30 cellular contexts compared by ENCODE assay signal in the genomic region with DNA sequence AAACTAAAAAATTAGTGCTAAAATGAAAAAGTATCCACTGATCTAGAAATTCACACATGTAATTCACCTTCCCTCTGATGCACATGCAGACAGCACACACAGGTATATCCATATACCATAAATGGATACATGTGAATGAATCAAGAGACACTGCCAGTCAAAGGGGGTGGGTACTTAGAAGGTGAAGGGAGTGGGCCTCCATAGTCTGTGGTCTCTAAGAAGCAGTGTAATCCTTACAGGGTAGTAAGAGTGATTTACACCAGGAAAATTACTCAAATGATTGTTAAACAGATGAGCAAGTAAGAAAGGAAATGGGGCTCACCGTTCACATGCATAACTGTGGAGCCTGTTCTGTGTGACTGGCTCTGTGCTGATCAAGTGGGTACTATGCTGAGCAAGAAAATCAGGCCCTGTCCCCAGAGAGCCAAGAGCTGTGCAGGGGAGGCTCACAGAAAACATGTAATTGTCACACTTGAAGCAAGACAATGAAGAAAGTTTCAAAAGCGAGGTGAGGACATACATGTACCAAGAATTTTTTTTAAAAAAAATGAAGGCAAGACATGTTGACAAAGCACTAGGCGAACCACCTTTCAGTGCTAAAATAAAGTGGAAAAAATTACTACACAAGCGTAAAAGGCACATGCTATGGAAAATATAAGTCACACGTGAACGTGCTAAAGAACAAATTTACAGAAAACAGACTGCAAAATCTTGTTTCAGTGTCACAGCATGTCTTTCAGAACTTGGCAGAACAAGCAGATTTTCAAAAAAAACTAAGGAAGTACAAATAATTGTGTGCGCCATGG. TPM values are rescaled to one million over a fixed set of nuclear protein-coding genes. Genes with fewer than 3 reads are reported as not detected.
"Had no signal": no experiment of that assay in that cellular context is flagged by ENCODE, and none has a peak within 500 bp of the region (broad histone marks: within the 10 kb centered on the region; RNA-seq: fewer than 3 reads in every experiment).

No MANE protein-coding gene starts in this region.

- H3K9me3 ChIP-seq: body of pancreas, esophagus squamous epithelium, mucosa of descending colon, upper lobe of left lung, vagina had no signal

- H3K4me3 Mint-ChIP-seq: activated naive CD4-positive, alpha-beta T cell treated with anti-CD3 and anti-CD28 coated beads, Interleukin-2, amount 50 U/mL, for 24 hours; activated T-helper 1 cell treated with anti-CD3 and anti-CD28 coated beads, Interleukin-12 subunit alpha, Interleukin-12 subunit beta, Interleukin-2, Interleukin-4 antibody, amounts not matched to agents 30 ng/mL and 10 ng/mL and 1 ng/mL, durations not matched to agents 14 hours and 24 hours and 36 hours; natural killer cell treated with Interleukin-12 subunit alpha and Interleukin-12 subunit beta and Interleukin-15 and Interleukin-18, amount 100 ng/mL, for 72 hours; stimulated activated naive CD8-positive, alpha-beta T cell treated with anti-CD3 and anti-CD28 coated beads, Interleukin-15, Interleukin-2, amounts not matched to agents 100 ng/mL and 50 ng/mL, for 24 hours; T-helper 1 cell treated with Interleukin-12 subunit alpha and Interleukin-12 subunit beta and Interleukin-4 antibody, amounts not matched to agents 30 μg/mL and 1 μg/mL, for 36 hours had no signal

- H3K27ac ChIP-seq: body of pancreas, epithelial cell of prostate, esophagus squamous epithelium, vagina, VCaP had no signal

- H3K36me3 Mint-ChIP-seq: activated naive CD4-positive, alpha-beta T cell treated with anti-CD3 and anti-CD28 coated beads, Interleukin-2, amount 50 U/mL, for 24 hours; natural killer cell treated with Interleukin-12 subunit alpha and Interleukin-12 subunit beta and Interleukin-15 and Interleukin-18, amount 100 ng/mL, for 72 hours had no signal

- H3K27ac Mint-ChIP-seq: activated naive CD4-positive, alpha-beta T cell treated with anti-CD3 and anti-CD28 coated beads, Interleukin-2, amount 50 U/mL, for 24 hours; activated T-helper 1 cell treated with anti-CD3 and anti-CD28 coated beads, Interleukin-12 subunit alpha, Interleukin-12 subunit beta, Interleukin-2, Interleukin-4 antibody, amounts not matched to agents 30 ng/mL and 10 ng/mL and 1 ng/mL, durations not matched to agents 14 hours and 24 hours and 36 hours; natural killer cell treated with Interleukin-12 subunit alpha and Interleukin-12 subunit beta and Interleukin-15 and Interleukin-18, amount 100 ng/mL, for 72 hours; stimulated activated naive CD8-positive, alpha-beta T cell treated with anti-CD3 and anti-CD28 coated beads, Interleukin-15, Interleukin-2, amounts not matched to agents 100 ng/mL and 50 ng/mL, for 24 hours; T-helper 1 cell treated with Interleukin-12 subunit alpha and Interleukin-12 subunit beta and Interleukin-4 antibody, amounts not matched to agents 30 μg/mL and 1 μg/mL, for 36 hours had no signal

- DNase-seq: activated CD4-positive, CD25-positive, alpha-beta regulatory T cell treated with anti-CD3 and anti-CD28 coated beads, Interleukin-2, amount 50 U/mL, for 72 hours; activated gamma-delta T cell; aorta; body of pancreas; dermis blood vessel endothelial cell; effector CD8-positive, alpha-beta T cell; esophagus squamous epithelium; foreskin melanocyte; kidney glomerular epithelial cell; mucosa of descending colon; posterior cingulate gyrus; right cardiac atrium; stimulated activated CD4-positive, alpha-beta T cell treated with anti-CD3 and anti-CD28 coated beads, Interleukin-2, amount 100 ng/mL, for 48 hours; substantia nigra; SW 1271; T-helper 9 cell; upper lobe of left lung had no signal

- ATAC-seq: body of pancreas; left lobe of liver; mucosa of descending colon; natural killer cell treated with Interleukin-12 subunit alpha and Interleukin-12 subunit beta and Interleukin-15 and Interleukin-18, amount 100 ng/mL, for 72 hours; right cardiac atrium had no signal

- H3K4me1 ChIP-seq: vagina had no signal

- H3K36me3 ChIP-seq: esophagus squamous epithelium, upper lobe of left lung, vagina had no signal

- H3K4me3 ChIP-seq: body of pancreas, esophagus squamous epithelium, lung, mucosa of descending colon, upper lobe of left lung, vagina had no signal

- H3K9me3 Mint-ChIP-seq: activated naive CD4-positive, alpha-beta T cell treated with anti-CD3 and anti-CD28 coated beads, Interleukin-2, amount 50 U/mL, for 24 hours; activated T-helper 1 cell treated with anti-CD3 and anti-CD28 coated beads, Interleukin-12 subunit alpha, Interleukin-12 subunit beta, Interleukin-2, Interleukin-4 antibody, amounts not matched to agents 30 ng/mL and 10 ng/mL and 1 ng/mL, durations not matched to agents 14 hours and 24 hours and 36 hours; natural killer cell treated with Interleukin-12 subunit alpha and Interleukin-12 subunit beta and Interleukin-15 and Interleukin-18, amount 100 ng/mL, for 72 hours; stimulated activated naive CD8-positive, alpha-beta T cell treated with anti-CD3 and anti-CD28 coated beads, Interleukin-15, Interleukin-2, amounts not matched to agents 100 ng/mL and 50 ng/mL, for 24 hours had no signal

- H3K27me3 ChIP-seq: body of pancreas, esophagus squamous epithelium, upper lobe of left lung, vagina had no signal

- H3K4me1 Mint-ChIP-seq: activated naive CD4-positive, alpha-beta T cell treated with anti-CD3 and anti-CD28 coated beads, Interleukin-2, amount 50 U/mL, for 24 hours had no signal

RNA-seq across cellular contexts. Expression of a gene that starts 2.4 kb away (rescaled TPM):
- total RNA-seq: activated T-helper 1 cell treated with anti-CD3 and anti-CD28 coated beads, Interleukin-12 subunit alpha, Interleukin-12 subunit beta, Interleukin-2, Interleukin-4 antibody, amounts not matched to agents 30 ng/mL and 10 ng/mL and 1 ng/mL, durations not matched to agents 14 hours and 24 hours and 36 hours; glomerular endothelial cell; myocyte; natural killer cell treated with Interleukin-12 subunit alpha and Interleukin-12 subunit beta and Interleukin-15 and Interleukin-18, amount 100 ng/mL, for 72 hours; osteoblast; vagina had no signal
